Comparison of ENCODE assay signal across 18 cellular contexts in the genomic region with DNA sequence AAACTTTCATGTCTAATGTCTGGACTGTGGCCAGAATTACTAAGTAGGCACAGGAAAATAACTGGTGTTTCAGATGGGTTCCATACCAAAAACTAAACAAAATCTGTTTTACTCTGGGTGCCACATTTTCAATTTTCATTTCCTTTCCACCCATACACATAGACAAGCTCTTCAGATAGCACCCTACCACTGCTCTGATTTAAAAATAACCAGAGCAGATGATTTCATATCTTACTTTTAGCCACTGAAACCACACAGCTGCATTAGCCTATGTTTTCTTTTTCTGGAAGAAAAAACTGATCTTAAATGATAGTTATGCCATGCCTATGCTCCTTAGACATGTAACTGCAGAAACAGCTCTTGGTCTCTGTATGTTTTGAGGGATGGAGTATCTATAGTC.
DNase-seq lines count a peak whose midpoint lies in the region; ATAC-seq and TF ChIP-seq lines count a peak whose summit lies in the region.
"Had no signal": no experiment of that assay in that cellular context is flagged by ENCODE, and none has a peak within 500 bp of the region (broad histone marks: within the 10 kb centered on the region; RNA-seq: fewer than 3 reads in every experiment).

No MANE protein-coding gene starts in this region.

- H3K27me3 Mint-ChIP-seq in natural killer cell (ENCODE audit: low read depth in 2 of 2): no peaks in the 10 kb centered on the region
- H3K27me3 Mint-ChIP-seq: activated CD4-positive, alpha-beta memory T cell treated with anti-CD3 and anti-CD28 coated beads, Interleukin-2, amount 10 ng/mL, durations not matched to agents 7 days and 5 days had no signal

- ATAC-seq in GM19372 (IDR thresholded peaks at IDR 0.05; ENCODE audit: low read depth, unreplicated experiment) (peak; percentile 61), HG02678 (IDR thresholded peaks at IDR 0.05; ENCODE audit: unreplicated experiment) (peak; percentile 77), HG03439 (IDR thresholded peaks at IDR 0.05; ENCODE audit: unreplicated experiment) (peak; percentile 95), natural killer cell (no peak), GM21423 (IDR thresholded peaks at IDR 0.05; ENCODE audit: unreplicated experiment) (no peak)

- H3K4me1 ChIP-seq in BLaER1 (peaks cover 24% of the 10 kb centered on the region), breast epithelium (no peaks in the 10 kb centered on the region)

- DNase-seq in natural killer cell (no peak), CD1c-positive myeloid dendritic cell (ENCODE audit: extremely low spot score) (no peak), breast epithelium (ENCODE audit: low spot score in 2 of 2) (no peak)
- DNase-seq: activated CD4-positive, alpha-beta memory T cell treated with anti-CD3 and anti-CD28 coated beads, Interleukin-2, amount 10 ng/mL, durations not matched to agents 7 days and 5 days; activated effector memory CD4-positive, alpha-beta T cell treated with Interleukin-2 at 50 U/mL for 16 hours; GF-D8; mesendoderm; NCI-H1436; NCI-H526; stimulated activated CD4-positive, alpha-beta T cell treated with anti-CD3 and anti-CD28 coated beads, Interleukin-15, amount 100 ng/mL, for 24 hours; T1000; trophoblast cell had no signal

- H3K4me3 Mint-ChIP-seq in natural killer cell: no peak overlapping the region
- H3K4me3 Mint-ChIP-seq: activated CD4-positive, alpha-beta memory T cell treated with anti-CD3 and anti-CD28 coated beads, Interleukin-2, amount 10 ng/mL, durations not matched to agents 7 days and 5 days had no signal

- H3K4me1 Mint-ChIP-seq in natural killer cell: no peaks in the 10 kb centered on the region
- H3K4me1 Mint-ChIP-seq: activated CD4-positive, alpha-beta memory T cell treated with anti-CD3 and anti-CD28 coated beads, Interleukin-2, amount 10 ng/mL, durations not matched to agents 7 days and 5 days had no signal

- no peak overlapping the region for H3K9ac ChIP-seq in BLaER1

- H3K27me3 ChIP-seq in BLaER1: no peaks in the 10 kb centered on the region
- no peaks in the 10 kb centered on the region for H3K27me3 ChIP-seq in breast epithelium

- H3K27ac Mint-ChIP-seq in natural killer cell: no peak overlapping the region
- H3K27ac Mint-ChIP-seq: activated CD4-positive, alpha-beta memory T cell treated with anti-CD3 and anti-CD28 coated beads, Interleukin-2, amount 10 ng/mL, durations not matched to agents 7 days and 5 days had no signal

- intact Hi-C loops in natural killer cell (cut with micrococcal nuclease) (no loop called here), breast epithelium (cut with DNase I; ENCODE audit: low total_unique reads) (no loop called here)

- H3K9me3 ChIP-seq in BLaER1 (no peaks in the 10 kb centered on the region), breast epithelium (no peaks in the 10 kb centered on the region)

- H3K4me3 ChIP-seq in BLaER1: no peak overlapping the region
- no peak overlapping the region for H3K4me3 ChIP-seq in breast epithelium

- H4K20me1 ChIP-seq in BLaER1: no peaks in the 10 kb centered on the region

- peaks cover 6 to 16% of the 10 kb centered on the region in 2 donors for H3K9me3 Mint-ChIP-seq in natural killer cell
- H3K9me3 Mint-ChIP-seq: activated CD4-positive, alpha-beta memory T cell treated with anti-CD3 and anti-CD28 coated beads, Interleukin-2, amount 10 ng/mL, durations not matched to agents 7 days and 5 days had no signal

- peak overlapping the region; percentile 65 for H3K4me2 ChIP-seq in BLaER1

- H3K27ac ChIP-seq in BLaER1 (peak overlapping the region; percentile 28; the same call in 1 of the 2 replicates), breast epithelium (no peak overlapping the region)
- H3K27ac ChIP-seq: 22Rv1 had no signal

- H3K36me3 ChIP-seq in BLaER1 (no peaks in the 10 kb centered on the region), breast epithelium (no peaks in the 10 kb centered on the region)

- H3K36me3 Mint-ChIP-seq in natural killer cell: no peaks in the 10 kb centered on the region

- TF ChIP-seq CTCF in natural killer cell (IDR thresholded peaks at IDR 0.05) (no peak), breast epithelium (IDR thresholded peaks at IDR 0.05) (no peak)

- TF ChIP-seq POLR2A in breast epithelium (IDR thresholded peaks at IDR 0.05): no peak

Comparison
In these comparisons a context has a peak if more than half of its experiments do, and no peak if none do; other contexts are left out.
1. ATAC-seq: peak in GM19372 (single experiment), HG02678 (single experiment) and HG03439 (single experiment); none in natural killer cell (0 of 3) and GM21423 (single experiment).